ENCODE assay signal across 9 cellular contexts in the genomic region with DNA sequence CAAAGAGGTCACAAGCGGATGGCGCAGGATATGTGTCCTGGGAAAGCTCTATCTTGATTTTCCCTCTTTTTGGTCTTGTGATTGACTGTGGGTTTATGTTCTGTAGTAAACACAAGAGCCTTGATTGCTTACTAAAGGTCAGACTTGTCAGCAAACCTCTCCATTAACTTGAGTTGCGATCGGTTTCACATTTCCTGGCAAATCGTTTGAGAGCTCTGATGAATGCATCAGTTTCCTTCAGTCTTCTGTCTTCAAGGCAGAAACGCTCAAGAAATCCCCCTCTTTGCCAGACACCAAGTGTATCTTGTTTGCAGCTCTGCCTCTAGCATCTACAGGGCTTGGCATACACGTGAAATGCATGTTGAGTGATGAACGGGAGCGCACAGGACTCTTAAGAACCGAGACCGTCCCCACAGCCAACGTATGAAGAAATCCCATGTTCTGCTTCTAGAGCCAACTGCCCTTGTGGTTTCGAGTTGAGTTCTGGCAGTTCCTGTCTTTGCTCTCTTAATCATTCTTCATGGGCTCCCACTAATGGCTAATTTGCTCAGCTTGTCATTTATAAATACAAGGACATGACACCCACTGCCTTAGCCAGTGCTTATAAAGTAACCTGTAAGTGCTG.
DNase-seq lines count a peak whose midpoint lies in the region; ATAC-seq and TF ChIP-seq lines count a peak whose summit lies in the region.
"Had no signal": no experiment of that assay in that cellular context is flagged by ENCODE, and none has a peak within 500 bp of the region (broad histone marks: within the 10 kb centered on the region; RNA-seq: fewer than 3 reads in every experiment).

No MANE protein-coding gene starts in this region.

- TF ChIP-seq EP300 in gastroesophageal sphincter (IDR thresholded peaks at IDR 0.05): no peak

- H3K27ac ChIP-seq in gastroesophageal sphincter (peak overlapping the region in 3 of 4 donors; percentile 26 to 38 (median 33)), brain microvascular endothelial cell (no peak overlapping the region)

- H3K27me3 Mint-ChIP-seq in stimulated activated naive CD8-positive, alpha-beta T cell treated with anti-CD3 and anti-CD28 coated beads, Interleukin-15, Interleukin-2, amounts not matched to agents 100 ng/mL and 50 ng/mL, for 24 hours: no peaks in the 10 kb centered on the region

- peaks cover 64% of the 10 kb centered on the region for H3K4me1 Mint-ChIP-seq in stimulated activated naive CD8-positive, alpha-beta T cell treated with anti-CD3 and anti-CD28 coated beads, Interleukin-15, Interleukin-2, amounts not matched to agents 100 ng/mL and 50 ng/mL, for 24 hours (ENCODE audit: low read depth)

- no peaks in the 10 kb centered on the region for H3K9me3 ChIP-seq in gastroesophageal sphincter

- H3K36me3 ChIP-seq in gastroesophageal sphincter: no peaks in the 10 kb centered on the region
- no peaks in the 10 kb centered on the region for H3K36me3 ChIP-seq in brain microvascular endothelial cell (replicated peaks)

- peaks cover 3 to 34% (median 6%) of the 10 kb centered on the region in 3 donors for H3K4me1 ChIP-seq in gastroesophageal sphincter

- no peaks in the 10 kb centered on the region for H3K36me3 Mint-ChIP-seq in stimulated activated naive CD8-positive, alpha-beta T cell treated with anti-CD3 and anti-CD28 coated beads, Interleukin-15, Interleukin-2, amounts not matched to agents 100 ng/mL and 50 ng/mL, for 24 hours (ENCODE audit: low read depth)

- H3K4me3 ChIP-seq in gastroesophageal sphincter (no peak overlapping the region), brain microvascular endothelial cell (ENCODE audit: low read depth, low read length) (no peak overlapping the region)

- peak overlapping the region; percentile 62 for H3K27ac Mint-ChIP-seq in stimulated activated naive CD8-positive, alpha-beta T cell treated with anti-CD3 and anti-CD28 coated beads, Interleukin-15, Interleukin-2, amounts not matched to agents 100 ng/mL and 50 ng/mL, for 24 hours

- H3K4me3 Mint-ChIP-seq in stimulated activated naive CD8-positive, alpha-beta T cell treated with anti-CD3 and anti-CD28 coated beads, Interleukin-15, Interleukin-2, amounts not matched to agents 100 ng/mL and 50 ng/mL, for 24 hours: peak overlapping the region; percentile 51

- H3K9me3 Mint-ChIP-seq in stimulated activated naive CD8-positive, alpha-beta T cell treated with anti-CD3 and anti-CD28 coated beads, Interleukin-15, Interleukin-2, amounts not matched to agents 100 ng/mL and 50 ng/mL, for 24 hours: peaks cover 7% of the 10 kb centered on the region

- peak; percentile 27 for DNase-seq in NCI-H2196 (lab: John Stamatoyannopoulos, UW; ENCODE audit: unreplicated experiment)
- DNase-seq in NCI-H2196 treated with DMSO at 0.1 percent for 48 hours (lab: John Stamatoyannopoulos, UW; ENCODE audit: unreplicated experiment): no peak
- peak; percentile 58 for DNase-seq in RPMI7951 (ENCODE audit: low read depth)
- no peak for DNase-seq in iPS-NIHi7 (ENCODE audit: extremely low spot score)
- no peak for DNase-seq in brain microvascular endothelial cell
- DNase-seq: ACHN had no signal

- 50 to 62% methylated on average over 10 to 12 of the region's 13 CpGs for WGBS in gastroesophageal sphincter (ENCODE audit: low coverage in 1 of 2), 2 donors

- TF ChIP-seq CTCF in gastroesophageal sphincter (IDR thresholded peaks at IDR 0.05): no peak
- no peak for TF ChIP-seq CTCF in brain microvascular endothelial cell (IDR thresholded peaks at IDR 0.05; ENCODE audit: low read depth, low read length, missing control alignments)

- in situ Hi-C loops in brain microvascular endothelial cell (cut with HindIII; ENCODE audit: low pct_ligation_motif_present, low sequenced_read_pairs): no loop called here

- no peaks in the 10 kb centered on the region for H3K27me3 ChIP-seq in gastroesophageal sphincter
- no peaks in the 10 kb centered on the region for H3K27me3 ChIP-seq in brain microvascular endothelial cell (replicated peaks)

- peak; percentile 69 for ATAC-seq in gastroesophageal sphincter
- ATAC-seq in HG02840 (IDR thresholded peaks at IDR 0.05; ENCODE audit: low FRiP score, unreplicated experiment): no peak

- TF ChIP-seq POLR2A in gastroesophageal sphincter (IDR thresholded peaks at IDR 0.05): no peak

Comparison
In these comparisons a context has a peak if more than half of its experiments do, and no peak if none do; other contexts are left out.
1. DNase-seq: peak in NCI-H2196 (single experiment) and RPMI7951 (single experiment); none in NCI-H2196 treated with DMSO at 0.1 percent for 48 hours (single experiment), iPS-NIHi7 (single experiment) and brain microvascular endothelial cell (single experiment).